1 cellular context compared by ENCODE assay signal in genomic region chr22:39959640-39960447, GRCh38.
TF ChIP-seq lines count a peak whose summit lies in the region.

Gene TMA7B (plus strand): TSS chr22:39960397. CDS start chr22:39964375, 3,978 bp downstream.

TF ChIP-seq in IMR-90, 13 proteins besides CTCF, POLR2A, EP300 and RAD21:
- TF ChIP-seq RFX5 (IDR thresholded peaks at IDR 0.05; ENCODE audit: low read depth, low read length) (no peak), FOS (IDR thresholded peaks at IDR 0.05; ENCODE audit: low read depth, low read length) (peak; percentile 55; the same call in 1 of the 2 replicates), SMC3 (IDR thresholded peaks at IDR 0.05; ENCODE audit: low read depth, low read length) (peak; percentile 31), USF2 (IDR thresholded peaks at IDR 0.05; ENCODE audit: low read depth, low read length) (no peak), CHD1 (IDR thresholded peaks at IDR 0.05; ENCODE audit: low read depth, low read length) (no peak)
